Comparison of ENCODE assay signal across 1 cellular context in the genomic region with DNA sequence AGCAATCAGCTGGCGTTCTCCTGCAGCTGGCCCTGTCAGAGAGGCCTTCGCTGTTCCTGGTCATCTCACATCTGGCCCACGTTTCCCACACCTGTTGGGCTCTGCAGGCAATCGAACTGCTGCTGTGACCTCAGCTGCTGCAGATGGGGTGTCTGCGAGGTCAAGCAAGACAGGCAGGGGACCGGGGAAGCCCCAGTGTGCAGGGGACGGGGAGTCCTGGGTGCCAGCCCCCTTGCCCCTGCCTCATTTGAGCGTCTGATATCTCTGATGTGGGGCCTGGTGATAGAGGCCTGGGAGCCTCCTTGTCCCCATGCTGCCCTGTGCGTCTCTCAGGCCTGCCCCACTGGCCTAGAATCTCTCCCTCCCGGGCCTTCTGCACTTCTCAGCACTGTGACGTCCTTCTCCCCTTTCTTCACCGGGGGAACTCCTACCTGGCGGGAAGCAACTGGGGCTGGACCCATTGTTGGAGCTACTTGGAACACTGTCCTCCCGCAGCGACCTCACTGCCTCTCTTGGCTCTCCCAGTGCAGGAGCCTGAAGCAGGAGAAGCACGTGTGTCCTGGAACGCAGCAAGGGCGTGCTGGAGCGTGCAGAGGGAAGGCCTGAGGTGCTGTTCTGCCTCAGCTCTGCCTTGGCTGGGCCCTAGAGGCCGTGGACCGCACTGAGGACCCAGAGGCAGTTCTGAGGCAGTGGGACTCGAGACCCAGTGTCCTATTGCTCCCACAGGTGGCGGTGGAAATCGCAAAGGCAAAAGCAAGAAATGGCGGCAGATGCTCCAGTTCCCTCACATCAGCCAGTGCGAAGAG.
TF ChIP-seq lines count a peak whose summit lies in the region.

No MANE protein-coding gene starts in this region.

TF ChIP-seq in GM12891, 5 proteins besides CTCF, POLR2A, EP300 and RAD21:
- TF ChIP-seq SPI1 (IDR thresholded peaks at IDR 0.05; ENCODE audit: low read depth, low read length) (no peak), TAF1 (IDR thresholded peaks at IDR 0.05; ENCODE audit: low read depth, low read length) (no peak), PAX5 (IDR thresholded peaks at IDR 0.05; ENCODE audit: insufficient read depth, low read length, severe bottlenecking) (no peak), POU2F2 (IDR thresholded peaks at IDR 0.05; ENCODE audit: low read depth, low read length) (no peak), POLR2AphosphoS5 (IDR thresholded peaks at IDR 0.05; ENCODE audit: low read depth, low read length) (no peak)
